8 cellular contexts compared by ENCODE assay signal in the genomic region with DNA sequence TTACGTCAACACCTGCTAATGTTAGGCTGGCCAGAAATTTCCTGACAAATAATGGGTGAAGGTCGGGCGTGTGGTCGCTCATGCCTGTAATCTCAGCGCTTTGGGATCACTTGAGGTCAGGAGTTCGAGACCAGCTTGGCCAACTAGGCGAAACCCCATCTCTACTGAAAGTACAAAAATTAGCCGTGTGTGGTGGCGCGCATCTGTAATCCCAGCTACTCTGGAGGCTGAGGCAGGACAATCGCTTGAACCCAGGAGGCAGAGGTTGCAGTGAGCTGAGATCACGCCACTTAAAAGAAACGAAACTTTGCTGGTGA. TPM values are rescaled to one million over a fixed set of nuclear protein-coding genes. Genes with fewer than 3 reads are reported as not detected.
A peak's percentile ranks its signal among the peaks of the same experiment; 100 is the strongest.
DNase-seq lines count a peak whose midpoint lies in the region; ATAC-seq and TF ChIP-seq lines count a peak whose summit lies in the region.
"Not testable (repeated sequence)": the region's sequence is repeated elsewhere in the genome, so short reads cannot be mapped to it uniquely, and the experiment has no call there.

No MANE protein-coding gene starts in this region.

- intact Hi-C loops in CD4-positive, alpha-beta memory T cell (cut with micrococcal nuclease), result loop anchor here (1.0 to 2.0 kb wide), 3 partner anchors 13 to 80 kb away; partner anchors contain the start of genes CASP9 and DDI2
- intact Hi-C loops in activated CD8-positive, alpha-beta T cell treated with anti-CD3 and anti-CD28 coated beads for 36 hours (cut with micrococcal nuclease); breast epithelium (cut with DNase I; ENCODE audit: low total_unique reads); thyroid gland (cut with DNase I): not testable (repeated sequence)

- peaks cover 5 to 17% (median 10%) of the 10 kb centered on the region in 4 donors for H3K4me1 Mint-ChIP-seq in CD4-positive, alpha-beta memory T cell
- not testable (repeated sequence) for H3K4me1 Mint-ChIP-seq in activated CD8-positive, alpha-beta T cell treated with anti-CD3 and anti-CD28 coated beads for 36 hours (ENCODE audit: low read depth); memory B cell
- H3K4me1 Mint-ChIP-seq in progenitor cell of endocrine pancreas (ENCODE audit: low read depth), result peaks cover 19% of the 10 kb centered on the region

- peak overlapping the region; percentile 61 for H3K27ac ChIP-seq in CD4-positive, alpha-beta memory T cell (ENCODE audit: low read depth, low read length)
- H3K27ac ChIP-seq in breast epithelium (peak overlapping the region; percentile 86 to 91), thyroid gland (peak overlapping the region; percentile 72 to 88 (median 73))

- not testable (repeated sequence) for ATAC-seq in activated CD8-positive, alpha-beta T cell treated with anti-CD3 and anti-CD28 coated beads for 36 hours; memory B cell (ENCODE audit: low read depth)

- CTCF ChIA-PET in CD4-positive, alpha-beta memory T cell (lab: Charles Lee; ENCODE audit: partially characterized antibody), result interaction anchor here (0.7 to 1.7 kb wide), 6 partner anchors 10 to 76 kb away, joined by 3 to 5 read pairs (median 4); partner anchors contain the start of gene DNAJC16
- CTCF ChIA-PET in activated CD8-positive, alpha-beta T cell treated with anti-CD3 and anti-CD28 coated beads for 36 hours (lab: Charles Lee), result interaction anchor here (0.9 to 1.5 kb wide), 3 partner anchors 8 to 188 kb away, joined by 3 to 5 read pairs (median 3); no protein-coding TSS in a partner anchor

- H3K4me3 Mint-ChIP-seq in CD4-positive, alpha-beta memory T cell, result peak overlapping the region; percentile 65 to 86 (median 83)
- peak overlapping the region; percentile 50 for H3K4me3 Mint-ChIP-seq in activated CD8-positive, alpha-beta T cell treated with anti-CD3 and anti-CD28 coated beads for 36 hours
- peak overlapping the region; percentile 86 for H3K4me3 Mint-ChIP-seq in memory B cell
- peak overlapping the region; percentile 83 for H3K4me3 Mint-ChIP-seq in progenitor cell of endocrine pancreas (ENCODE audit: low read depth)

- H3K4me1 ChIP-seq in CD4-positive, alpha-beta memory T cell (ENCODE audit: insufficient read depth, low read length), result peaks cover 11% of the 10 kb centered on the region
- H3K4me1 ChIP-seq in breast epithelium, result not testable (repeated sequence)
- H3K4me1 ChIP-seq in thyroid gland, result peaks cover 11 to 12% of the 10 kb centered on the region in 2 donors

- not testable (repeated sequence) for H3K36me3 ChIP-seq in CD4-positive, alpha-beta memory T cell (ENCODE audit: insufficient read depth, low read length); breast epithelium; thyroid gland

- H3K27ac Mint-ChIP-seq in CD4-positive, alpha-beta memory T cell, result peak overlapping the region; percentile 63 to 91 (median 88)
- not testable (repeated sequence) for H3K27ac Mint-ChIP-seq in activated CD8-positive, alpha-beta T cell treated with anti-CD3 and anti-CD28 coated beads for 36 hours
- H3K27ac Mint-ChIP-seq in memory B cell (peak overlapping the region; percentile 86), progenitor cell of endocrine pancreas (peak overlapping the region; percentile 73)

- POLR2A ChIA-PET in CD4-positive, alpha-beta memory T cell (lab: Charles Lee; ENCODE audit: partially characterized antibody), result interaction anchor here (0.8 to 3.3 kb wide), 10 partner anchors 9 to 373 kb away, joined by 3 to 43 read pairs (median 6); partner anchors contain the start of genes AGMAT, DDI2 and DNAJC16
- POLR2A ChIA-PET in activated CD8-positive, alpha-beta T cell treated with anti-CD3 and anti-CD28 coated beads for 36 hours (lab: Charles Lee), result interaction anchor here (0.8 to 2.4 kb wide), 5 partner anchors 8 to 37 kb away, joined by 3 to 18 read pairs (median 6); partner anchors contain the start of gene DDI2

- H3K9me3 Mint-ChIP-seq in CD4-positive, alpha-beta memory T cell; activated CD8-positive, alpha-beta T cell treated with anti-CD3 and anti-CD28 coated beads for 36 hours; memory B cell; progenitor cell of endocrine pancreas (ENCODE audit: low read depth): not testable (repeated sequence)

- not testable (repeated sequence) for TF ChIP-seq POLR2A in NB4 (IDR thresholded peaks at IDR 0.05; ENCODE audit: extremely low read depth, insufficient read length); breast epithelium (IDR thresholded peaks at IDR 0.05); thyroid gland (IDR thresholded peaks at IDR 0.05)

- not testable (repeated sequence) for DNase-seq in CD4-positive, alpha-beta memory T cell; NB4 (ENCODE audit: low read depth); activated CD8-positive, alpha-beta T cell treated with anti-CD3 and anti-CD28 coated beads for 36 hours; breast epithelium (ENCODE audit: low spot score in 2 of 2); fibroblast of mammary gland (ENCODE audit: low read depth); memory B cell (ENCODE audit: low spot score in 2 of 2); progenitor cell of endocrine pancreas (ENCODE audit: low spot score, unreplicated experiment); thyroid gland

- TF ChIP-seq CTCF in NB4 (IDR thresholded peaks at IDR 0.05; ENCODE audit: low read depth, low read length); activated CD8-positive, alpha-beta T cell treated with anti-CD3 and anti-CD28 coated beads for 36 hours (IDR thresholded peaks at IDR 0.05); breast epithelium (IDR thresholded peaks at IDR 0.05); fibroblast of mammary gland (conservative IDR thresholded peaks at IDR 0.05; ENCODE audit: control insufficient read depth, insufficient read depth, low read depth, low read length); progenitor cell of endocrine pancreas (IDR thresholded peaks at IDR 0.05; ENCODE audit: unreplicated experiment): not testable (repeated sequence)
- peak in 1 of 6 experiments; percentile 5 for TF ChIP-seq CTCF in thyroid gland (IDR thresholded peaks at IDR 0.05)

- not testable (repeated sequence) for H3K36me3 Mint-ChIP-seq in CD4-positive, alpha-beta memory T cell; activated CD8-positive, alpha-beta T cell treated with anti-CD3 and anti-CD28 coated beads for 36 hours (ENCODE audit: low read depth); memory B cell; progenitor cell of endocrine pancreas (ENCODE audit: insufficient read depth)

- not testable (repeated sequence) for H3K27me3 ChIP-seq in CD4-positive, alpha-beta memory T cell (ENCODE audit: insufficient read depth, low read length); breast epithelium; thyroid gland

- H3K9me3 ChIP-seq in CD4-positive, alpha-beta memory T cell (ENCODE audit: control insufficient read depth in 1 of 2, low read length in 2 of 2); breast epithelium; thyroid gland: not testable (repeated sequence)

- H3K27me3 Mint-ChIP-seq in CD4-positive, alpha-beta memory T cell; activated CD8-positive, alpha-beta T cell treated with anti-CD3 and anti-CD28 coated beads for 36 hours; memory B cell; progenitor cell of endocrine pancreas: not testable (repeated sequence)

- H3K4me3 ChIP-seq in CD4-positive, alpha-beta memory T cell (ENCODE audit: low read length in 2 of 2), result peak overlapping the region; percentile 38 to 95
- peak overlapping the region; percentile 74 for H3K4me3 ChIP-seq in NB4 (ENCODE audit: low read depth, low read length)
- peak overlapping the region; percentile 62 to 76 (median 69) for H3K4me3 ChIP-seq in breast epithelium
- H3K4me3 ChIP-seq in fibroblast of mammary gland (ENCODE audit: control insufficient read depth, low read depth, low read length), result peak overlapping the region; percentile 82
- peak overlapping the region in 1 of 3 donors; percentile 79 for H3K4me3 ChIP-seq in thyroid gland (replicated peaks in 1 of 3)

- 70 to 76% methylated on average over 13 of the region's 13 CpGs for WGBS in thyroid gland, 2 donors

RNA-seq across cellular contexts. Expression of gene DDI2, which starts 13.3 kb away (rescaled TPM):
- 10 to 100 TPM; 46.2 to 47.6 TPM for total RNA-seq in CD4-positive, alpha-beta memory T cell
- 1 to 10 TPM; 1.0 to 5.2 TPM for polyA plus RNA-seq in CD4-positive, alpha-beta memory T cell
- total RNA-seq in activated CD8-positive, alpha-beta T cell treated with anti-CD3 and anti-CD28 coated beads for 36 hours, result 10 to 100 TPM; 33.7 to 34.9 TPM
- 10 to 100 TPM; 69.2 to 77.4 (median 71.0) TPM for total RNA-seq in breast epithelium
- total RNA-seq in progenitor cell of endocrine pancreas, result 34.5 and 35.6 TPM in 2 replicates
- 10 to 100 TPM; 21.9 to 79.0 (median 38.6) TPM for total RNA-seq in thyroid gland

RNA-seq across cellular contexts. Expression of gene AGMAT, which starts 19.1 kb away (rescaled TPM):
- 1 to 10 TPM; 3.3 to 3.6 TPM for total RNA-seq in CD4-positive, alpha-beta memory T cell
- 1 to 10 TPM; 6.1 to 7.1 TPM for polyA plus RNA-seq in CD4-positive, alpha-beta memory T cell
- 10 to 100 TPM; 21.6 to 21.9 TPM for total RNA-seq in activated CD8-positive, alpha-beta T cell treated with anti-CD3 and anti-CD28 coated beads for 36 hours
- total RNA-seq in breast epithelium, result under 1 TPM; 0.29 to 0.33 (median 0.32) TPM
- total RNA-seq in progenitor cell of endocrine pancreas, result 3.1 and 4.0 TPM in 2 replicates
- total RNA-seq in thyroid gland, result 1 to 10 TPM in 1 of 4 donors, under 1 TPM in 2, not detected in 1; 0.13 to 1.6 (median 0.49) TPM
